25 cellular contexts compared by ENCODE assay signal in genomic region chr13:34816118-34816517, GRCh38.
DNase-seq lines count a peak whose midpoint lies in the region; ATAC-seq and TF ChIP-seq lines count a peak whose summit lies in the region.
"Had no signal": no experiment of that assay in that cellular context is flagged by ENCODE, and none has a peak within 500 bp of the region (broad histone marks: within the 10 kb centered on the region; RNA-seq: fewer than 3 reads in every experiment).

No MANE protein-coding gene starts in this region.

- intact Hi-C loops in CD4-positive, alpha-beta T cell (cut with DNase I, micrococcal nuclease) = no loop called here
- intact Hi-C loops in heart left ventricle (cut with DNase I) = no loop called here

- POLR2A ChIA-PET in CD4-positive, alpha-beta T cell (lab: Charles Lee) = no interaction called here

- peaks cover 10% of the 10 kb centered on the region for H3K9me3 Mint-ChIP-seq in CD4-positive, alpha-beta T cell
- H3K9me3 Mint-ChIP-seq in activated naive CD4-positive, alpha-beta T cell treated with anti-CD3 and anti-CD28 coated beads, Interleukin-2, amount 10 ng/mL, durations not matched to agents 7 days and 5 days = peaks cover 9% of the 10 kb centered on the region

- no peak overlapping the region for H3K4me2 ChIP-seq in mesendoderm (ENCODE audit: low read length)

- no peak overlapping the region for H3K4ac ChIP-seq in mesendoderm (ENCODE audit: low read depth, low read length)

- DNase-seq in NT2/D1 (ENCODE audit: low read depth, low spot score) (peak; percentile 39), globus pallidus (ENCODE audit: low spot score) (peak; percentile 3), mesendoderm (peak; percentile 16), DMS53 (lab: John Stamatoyannopoulos, UW) (no peak), heart left ventricle (no peak)
- no peak for DNase-seq in CD4-positive, alpha-beta T cell
- DNase-seq in activated naive CD4-positive, alpha-beta T cell treated with anti-CD3 and anti-CD28 coated beads, Interleukin-2, amount 10 ng/mL, durations not matched to agents 7 days and 5 days = no peak
- DNase-seq: activated CD4-positive, alpha-beta T cell treated with anti-CD3 and anti-CD28 coated beads for 4 hours; activated CD8-positive, alpha-beta memory T cell treated with anti-CD3 and anti-CD28 coated beads, Interleukin-2, amount 10 ng/mL, durations not matched to agents 7 days and 5 days; activated naive CD4-positive, alpha-beta T cell treated with anti-CD3 and anti-CD28 coated beads for 36 hours; IMR-90; left ventricle myocardium superior; NCI-H1105; NCI-H2029; NCI-H345; NCI-H748 treated with DMSO at 0.1 percent for 48 hours; stimulated activated CD4-positive, alpha-beta T cell treated with anti-CD3 and anti-CD28 coated beads, Interleukin-2, amount 100 ng/mL, for 24 hours had no signal

- H3K4me1 ChIP-seq in NT2/D1 (ENCODE audit: insufficient read depth, insufficient read length) = no peaks in the 10 kb centered on the region
- peaks cover 4% of the 10 kb centered on the region for H3K4me1 ChIP-seq in mesendoderm (ENCODE audit: control insufficient read depth, low read depth, low read length)
- peaks cover 5% of the 10 kb centered on the region for H3K4me1 ChIP-seq in stomach smooth muscle (ENCODE audit: control insufficient read depth, insufficient read depth, low read length)
- peaks cover 0 to 19% (median 10%) of the 10 kb centered on the region in 12 donors for H3K4me1 ChIP-seq in heart left ventricle
- H3K4me1 ChIP-seq: prostate gland had no signal

- H3K9me3 ChIP-seq in NT2/D1 (ENCODE audit: insufficient read depth, low read length) (peaks cover 20% of the 10 kb centered on the region), stomach smooth muscle (ENCODE audit: control insufficient read depth in 2 of 2, low read length in 2 of 2) (no peaks in the 10 kb centered on the region), heart left ventricle (peaks cover 0 to 21% (median 5%) of the 10 kb centered on the region in 12 donors)
- peaks cover 5% of the 10 kb centered on the region for H3K9me3 ChIP-seq in CD4-positive, alpha-beta T cell (ENCODE audit: control insufficient read depth, low read length)
- H3K9me3 ChIP-seq: prostate gland had no signal

- no peak overlapping the region for H3K9ac ChIP-seq in NT2/D1 (ENCODE audit: insufficient read length, low read depth)
- H3K9ac ChIP-seq in mesendoderm (ENCODE audit: low read length) = no peak overlapping the region
- H3K9ac ChIP-seq in stomach smooth muscle (ENCODE audit: low read length in 2 of 2) = no peak overlapping the region

- TF ChIP-seq POLR2A in heart left ventricle (IDR thresholded peaks at IDR 0.05) = no peak

- H4K8ac ChIP-seq in mesendoderm (ENCODE audit: low read depth, low read length) = no peak overlapping the region

- peak overlapping the region; percentile 60 for H3K18ac ChIP-seq in mesendoderm (ENCODE audit: low read length)

- no peak overlapping the region for H3K4me3 Mint-ChIP-seq in CD4-positive, alpha-beta T cell
- no peak overlapping the region for H3K4me3 Mint-ChIP-seq in activated naive CD4-positive, alpha-beta T cell treated with anti-CD3 and anti-CD28 coated beads, Interleukin-2, amount 10 ng/mL, durations not matched to agents 7 days and 5 days
- H3K4me3 Mint-ChIP-seq: activated CD8-positive, alpha-beta memory T cell treated with anti-CD3 and anti-CD28 coated beads, Interleukin-2, amount 10 ng/mL, durations not matched to agents 7 days and 5 days; activated naive CD4-positive, alpha-beta T cell treated with anti-CD3 and anti-CD28 coated beads for 36 hours; CD14-positive monocyte; dendritic cell treated with granulocyte-macrophage colony-stimulating factor and Interleukin-4, amounts not matched to agents 40 ng/mL and 50 ng/mL, for 4 days; neural crest cell had no signal

- H3K56ac ChIP-seq in mesendoderm (ENCODE audit: low read length) = no peak overlapping the region

- H3K27ac ChIP-seq in mesendoderm (ENCODE audit: low read depth, low read length) = peak overlapping the region; percentile 31
- H3K27ac ChIP-seq in stomach smooth muscle (ENCODE audit: low read length) = peak overlapping the region; percentile 32
- H3K27ac ChIP-seq in CD4-positive, alpha-beta T cell (ENCODE audit: low read depth, low read length) = no peak overlapping the region
- peak overlapping the region in 3 of 12 donors; percentile 9 to 36 (median 13) for H3K27ac ChIP-seq in heart left ventricle
- H3K27ac ChIP-seq: RWPE1, thoracic aorta had no signal

- no peaks in the 10 kb centered on the region for H3K36me3 Mint-ChIP-seq in CD4-positive, alpha-beta T cell (ENCODE audit: low read depth)
- H3K36me3 Mint-ChIP-seq in activated naive CD4-positive, alpha-beta T cell treated with anti-CD3 and anti-CD28 coated beads, Interleukin-2, amount 10 ng/mL, durations not matched to agents 7 days and 5 days = no peaks in the 10 kb centered on the region
- H3K36me3 Mint-ChIP-seq: activated CD8-positive, alpha-beta memory T cell treated with anti-CD3 and anti-CD28 coated beads, Interleukin-2, amount 10 ng/mL, durations not matched to agents 7 days and 5 days; CD14-positive monocyte had no signal

- H3K23ac ChIP-seq in mesendoderm (ENCODE audit: low read length) = no peak overlapping the region

- no peak overlapping the region for H2BK120ac ChIP-seq in mesendoderm (ENCODE audit: low read depth, low read length)

- H3K36me3 ChIP-seq in NT2/D1 (ENCODE audit: insufficient read depth, insufficient read length, low read length) (no peaks in the 10 kb centered on the region), mesendoderm (ENCODE audit: control insufficient read depth, insufficient read depth, low read length) (no peaks in the 10 kb centered on the region), stomach smooth muscle (ENCODE audit: control insufficient read depth in 2 of 2, insufficient read depth in 2 of 2, low read length in 2 of 2) (no peaks in the 10 kb centered on the region), heart left ventricle (no peaks in the 10 kb centered on the region)
- H3K36me3 ChIP-seq: prostate gland, thoracic aorta had no signal

- H4K5ac ChIP-seq in mesendoderm (ENCODE audit: low read length) = no peak overlapping the region

- no peak overlapping the region for H2BK5ac ChIP-seq in mesendoderm (ENCODE audit: low read length)

- no peak for TF ChIP-seq CTCF in CD4-positive, alpha-beta T cell (IDR thresholded peaks at IDR 0.05)
- TF ChIP-seq CTCF in heart left ventricle (IDR thresholded peaks at IDR 0.05) = no peak

- no peak overlapping the region for H2AK5ac ChIP-seq in mesendoderm (ENCODE audit: low read length)

- CTCF ChIA-PET in CD4-positive, alpha-beta T cell (lab: Charles Lee) = no interaction called here
- CTCF ChIA-PET in activated naive CD4-positive, alpha-beta T cell treated with anti-CD3 and anti-CD28 coated beads, Interleukin-2, amount 10 ng/mL, durations not matched to agents 7 days and 5 days (lab: Charles Lee) = no interaction called here

- no peaks in the 10 kb centered on the region for H3K79me1 ChIP-seq in mesendoderm (ENCODE audit: low read length)

- H3K4me3 ChIP-seq in NT2/D1 (ENCODE audit: insufficient read length, low read depth) (no peak overlapping the region), mesendoderm (ENCODE audit: low read length) (no peak overlapping the region), stomach smooth muscle (ENCODE audit: low read length in 2 of 2) (peak overlapping the region in 1 of 2 donors; percentile 28), heart left ventricle (no peak overlapping the region)
- H3K4me3 ChIP-seq: prostate gland, skin epidermis, thoracic aorta had no signal

- H3K27ac Mint-ChIP-seq in CD4-positive, alpha-beta T cell = no peak overlapping the region
- no peak overlapping the region for H3K27ac Mint-ChIP-seq in activated naive CD4-positive, alpha-beta T cell treated with anti-CD3 and anti-CD28 coated beads, Interleukin-2, amount 10 ng/mL, durations not matched to agents 7 days and 5 days
- H3K27ac Mint-ChIP-seq: activated CD8-positive, alpha-beta memory T cell treated with anti-CD3 and anti-CD28 coated beads, Interleukin-2, amount 10 ng/mL, durations not matched to agents 7 days and 5 days; activated naive CD4-positive, alpha-beta T cell treated with anti-CD3 and anti-CD28 coated beads for 36 hours; CD14-positive monocyte; dendritic cell treated with granulocyte-macrophage colony-stimulating factor and Interleukin-4, amounts not matched to agents 40 ng/mL and 50 ng/mL, for 4 days had no signal

- no peak overlapping the region for H2BK15ac ChIP-seq in mesendoderm (replicated peaks; ENCODE audit: low read depth)

- no peaks in the 10 kb centered on the region for H3K4me1 Mint-ChIP-seq in CD4-positive, alpha-beta T cell (ENCODE audit: low read depth)
- no peaks in the 10 kb centered on the region for H3K4me1 Mint-ChIP-seq in activated naive CD4-positive, alpha-beta T cell treated with anti-CD3 and anti-CD28 coated beads, Interleukin-2, amount 10 ng/mL, durations not matched to agents 7 days and 5 days
- H3K4me1 Mint-ChIP-seq: activated CD8-positive, alpha-beta memory T cell treated with anti-CD3 and anti-CD28 coated beads, Interleukin-2, amount 10 ng/mL, durations not matched to agents 7 days and 5 days; CD14-positive monocyte had no signal

- no peak for ATAC-seq in CD4-positive, alpha-beta T cell (ENCODE audit: poor library complexity)
- no peak for ATAC-seq in heart left ventricle
- ATAC-seq: activated CD8-positive, alpha-beta memory T cell treated with anti-CD3 and anti-CD28 coated beads, Interleukin-2, amount 10 ng/mL, durations not matched to agents 7 days and 5 days; left ventricle myocardium superior had no signal

- H3K27me3 Mint-ChIP-seq in CD4-positive, alpha-beta T cell = peaks cover 6% of the 10 kb centered on the region
- H3K27me3 Mint-ChIP-seq in activated naive CD4-positive, alpha-beta T cell treated with anti-CD3 and anti-CD28 coated beads, Interleukin-2, amount 10 ng/mL, durations not matched to agents 7 days and 5 days = no peaks in the 10 kb centered on the region
- H3K27me3 Mint-ChIP-seq: activated CD8-positive, alpha-beta memory T cell treated with anti-CD3 and anti-CD28 coated beads, Interleukin-2, amount 10 ng/mL, durations not matched to agents 7 days and 5 days; dendritic cell treated with granulocyte-macrophage colony-stimulating factor and Interleukin-4, amounts not matched to agents 40 ng/mL and 50 ng/mL, for 4 days had no signal

- H3K27me3 ChIP-seq in NT2/D1 (ENCODE audit: insufficient read depth, insufficient read length) (no peaks in the 10 kb centered on the region), mesendoderm (ENCODE audit: insufficient read depth, low read length, poor library complexity) (no peaks in the 10 kb centered on the region), stomach smooth muscle (ENCODE audit: control insufficient read depth in 1 of 2, insufficient read depth in 2 of 2, low read length in 2 of 2) (no peaks in the 10 kb centered on the region), heart left ventricle (no peaks in the 10 kb centered on the region)
- H3K27me3 ChIP-seq in CD4-positive, alpha-beta T cell (ENCODE audit: control insufficient read depth, insufficient read depth, low read length) = no peaks in the 10 kb centered on the region

- no peaks in the 10 kb centered on the region for H3K79me2 ChIP-seq in mesendoderm (ENCODE audit: control insufficient read depth, insufficient read depth, low read length)

Comparison
In these comparisons a context has a peak if more than half of its experiments do, and no peak if none do; other contexts are left out.
1. DNase-seq: peak in NT2/D1 (single experiment), globus pallidus (single experiment) and mesendoderm (single experiment); none in CD4-positive, alpha-beta T cell (0 of 10), activated naive CD4-positive, alpha-beta T cell treated with anti-CD3 and anti-CD28 coated beads, Interleukin-2, amount 10 ng/mL, durations not matched to agents 7 days and 5 days (single experiment), DMS53 (single experiment) and heart left ventricle (0 of 5).